27 cellular contexts compared by ENCODE assay signal in the genomic region with DNA sequence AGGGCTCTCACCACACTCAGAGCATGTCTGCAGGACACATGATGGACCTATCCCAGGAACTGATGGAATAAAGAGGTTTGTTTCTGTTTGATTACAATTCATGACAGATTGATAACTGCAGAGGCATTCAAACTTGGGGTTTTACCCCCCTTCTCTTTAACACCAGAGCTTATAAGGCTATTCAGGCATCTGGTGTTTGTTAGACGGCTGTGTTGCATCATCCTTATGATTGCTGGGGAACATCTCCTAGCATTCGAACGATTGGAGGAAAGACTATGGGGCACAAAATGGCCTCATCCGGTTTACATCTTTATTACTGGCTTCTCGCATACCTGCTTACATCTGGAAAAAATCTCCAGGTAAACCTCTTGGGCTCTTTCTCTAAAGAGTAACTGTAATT.
"Had no signal": no experiment of that assay in that cellular context is flagged by ENCODE, and none has a peak within 500 bp of the region (broad histone marks: within the 10 kb centered on the region; RNA-seq: fewer than 3 reads in every experiment).

No MANE protein-coding gene starts in this region.

- H3K9me3 Mint-ChIP-seq: activated naive CD4-positive, alpha-beta T cell treated with anti-CD3 and anti-CD28 coated beads, Interleukin-2, amount 50 U/mL, for 24 hours; endodermal cell; memory B cell; stimulated activated effector memory CD8-positive, alpha-beta T cell treated with anti-CD3 and anti-CD28 coated beads, Interleukin-12 subunit alpha, Interleukin-12 subunit beta, amount 100 ng/mL, for 72 hours; WTC11 had no signal

- ATAC-seq: gastrocnemius medialis; left colon; mucosa of descending colon; sciatic nerve; stimulated activated effector memory CD8-positive, alpha-beta T cell treated with anti-CD3 and anti-CD28 coated beads, Interleukin-12 subunit alpha, Interleukin-12 subunit beta, amount 100 ng/mL, for 72 hours; WTC11 had no signal

- H3K27me3 Mint-ChIP-seq: memory B cell had no signal

- H3K4me1 Mint-ChIP-seq: activated naive CD4-positive, alpha-beta T cell treated with anti-CD3 and anti-CD28 coated beads, Interleukin-2, amount 50 U/mL, for 24 hours; endodermal cell; memory B cell; stimulated activated effector memory CD8-positive, alpha-beta T cell treated with anti-CD3 and anti-CD28 coated beads, Interleukin-12 subunit alpha, Interleukin-12 subunit beta, amount 100 ng/mL, for 72 hours; WTC11 had no signal

- H3K36me3 Mint-ChIP-seq: activated naive CD4-positive, alpha-beta T cell treated with anti-CD3 and anti-CD28 coated beads, Interleukin-2, amount 50 U/mL, for 24 hours; memory B cell; stimulated activated effector memory CD8-positive, alpha-beta T cell treated with anti-CD3 and anti-CD28 coated beads, Interleukin-12 subunit alpha, Interleukin-12 subunit beta, amount 100 ng/mL, for 72 hours; WTC11 had no signal

- H3K36me3 ChIP-seq: adrenal gland, esophagus squamous epithelium, gastrocnemius medialis, stomach, suprapubic skin, tibial nerve had no signal

- H3K4me3 Mint-ChIP-seq: activated naive CD4-positive, alpha-beta T cell treated with anti-CD3 and anti-CD28 coated beads, Interleukin-2, amount 50 U/mL, for 24 hours; endodermal cell; memory B cell; stimulated activated effector memory CD8-positive, alpha-beta T cell treated with anti-CD3 and anti-CD28 coated beads, Interleukin-12 subunit alpha, Interleukin-12 subunit beta, amount 100 ng/mL, for 72 hours; WTC11 had no signal

- H3K9me3 ChIP-seq: adrenal gland, esophagus squamous epithelium, gastrocnemius medialis, mucosa of descending colon, stomach, suprapubic skin, tibial nerve had no signal

- H3K27me3 ChIP-seq: adrenal gland, esophagus squamous epithelium, gastrocnemius medialis, stomach, suprapubic skin, tibial nerve had no signal

- FAIRE-seq: astrocyte, small intestine, urothelium cell line had no signal

- H3K4me1 ChIP-seq: adrenal gland, esophagus squamous epithelium, gastrocnemius medialis, stomach, suprapubic skin, tibial nerve had no signal

- H3K4me3 ChIP-seq: adrenal gland, coronary artery, esophagus squamous epithelium, gastrocnemius medialis, mucosa of descending colon, stomach, suprapubic skin, tibial nerve had no signal

- DNase-seq: activated gamma-delta T cell treated with Interleukin-2 at 50 U/mL for 16 hours; activated T-cell treated with anti-CD3 and anti-CD28 coated beads, Interleukin-2, amount 50 U/mL, for 1 hour; adrenal gland; cerebellar nuclear complex; endodermal cell; esophagus squamous epithelium; gastrocnemius medialis; hippocampal formation; islet precursor cell; left colon; mucosa of descending colon; nucleus accumbens; small intestine; stimulated activated CD4-positive, alpha-beta T cell treated with anti-CD3 and anti-CD28 coated beads, Interleukin-2, amount 100 ng/mL, for 24 hours; stomach; T-helper 1 cell; T1000 had no signal

- H3K27ac Mint-ChIP-seq: activated naive CD4-positive, alpha-beta T cell treated with anti-CD3 and anti-CD28 coated beads, Interleukin-2, amount 50 U/mL, for 24 hours; endodermal cell; memory B cell; stimulated activated effector memory CD8-positive, alpha-beta T cell treated with anti-CD3 and anti-CD28 coated beads, Interleukin-12 subunit alpha, Interleukin-12 subunit beta, amount 100 ng/mL, for 72 hours; WTC11 had no signal

- H3K27ac ChIP-seq: adrenal gland, coronary artery, esophagus squamous epithelium, gastrocnemius medialis, stomach, suprapubic skin, tibial nerve had no signal
